10 cellular contexts compared by ENCODE assay signal in genomic region chr4:120052840-120053239, GRCh38. TPM values are rescaled to one million over a fixed set of nuclear protein-coding genes. Genes with fewer than 3 reads are reported as not detected.
DNase-seq lines count a peak whose midpoint lies in the region; ATAC-seq and TF ChIP-seq lines count a peak whose summit lies in the region.
"Had no signal": no experiment of that assay in that cellular context is flagged by ENCODE, and none has a peak within 500 bp of the region (broad histone marks: within the 10 kb centered on the region; RNA-seq: fewer than 3 reads in every experiment).

No MANE protein-coding gene starts in this region.

- TF ChIP-seq CTCF in PC-3 (conservative IDR thresholded peaks at IDR 0.05; ENCODE audit: low read depth, low read length) (no peak), fibroblast of lung (conservative IDR thresholded peaks at IDR 0.05 in 1 of 2, IDR thresholded peaks at IDR 0.05 in 1 of 2; ENCODE audit: low read depth in 1 of 2, low read length in 2 of 2) (no peak), testis (IDR thresholded peaks at IDR 0.05) (no peak), vagina (IDR thresholded peaks at IDR 0.05) (no peak)

- H3K4me1 ChIP-seq in GM23248 (ENCODE audit: insufficient read depth) (peaks cover 10% of the 10 kb centered on the region), PC-3 (ENCODE audit: insufficient read depth, low read length) (no peaks in the 10 kb centered on the region), fibroblast of lung (ENCODE audit: control insufficient read depth, extremely low read depth, insufficient read depth, low read length) (peaks cover 2% of the 10 kb centered on the region), testis (no peaks in the 10 kb centered on the region), vagina (no peaks in the 10 kb centered on the region)

- H4K20me1 ChIP-seq in GM23248 (ENCODE audit: insufficient read depth) (no peaks in the 10 kb centered on the region), PC-3 (ENCODE audit: low read length) (no peaks in the 10 kb centered on the region), fibroblast of lung (ENCODE audit: control insufficient read depth, extremely low read depth, insufficient read depth, low read length) (no peaks in the 10 kb centered on the region)

- no peak overlapping the region for H3K9ac ChIP-seq in GM23248
- H3K9ac ChIP-seq in PC-3 (ENCODE audit: low read length) = no peak overlapping the region
- H3K9ac ChIP-seq in fibroblast of lung (ENCODE audit: insufficient read depth, low read length) = no peak overlapping the region

- H3K79me2 ChIP-seq in GM23248 (ENCODE audit: insufficient read depth) (no peaks in the 10 kb centered on the region), PC-3 (ENCODE audit: low read length) (0 out of 2 replicates have a peak, but pooled peaks cover 4% of the 10 kb centered on the region), fibroblast of lung (ENCODE audit: control insufficient read depth, insufficient read depth, low read length) (no peaks in the 10 kb centered on the region)

- DNase-seq in GM23248 (peak; percentile 98), PC-3 (peak; percentile 14), fibroblast of lung (ENCODE audit: low read depth in 2 of 2) (peak; percentile 94 to 100), renal cortical epithelial cell (ENCODE audit: low read depth) (peak; percentile 92), testis (no peak), vagina (ENCODE audit: extremely low spot score in 2 of 2) (no peak)
- DNase-seq: activated effector memory CD4-positive, alpha-beta T cell treated with anti-CD3 and anti-CD28 coated beads, Interleukin-2, amount 50 U/mL, for 16 hours; H9; hippocampal formation had no signal

- 41 to 44% methylated on average over 4 of the region's 4 CpGs for whole genome bisulfite sequencing in GM23248 (ENCODE audit: low coverage in 1 of 2, low lambda C conversion rate in 2 of 2, missing lambda C conversion rate in 2 of 2), 2 experiments
- 80 to 83% methylated on average over 4 of the region's 4 CpGs for WGBS in testis, 2 donors

- POLR2A ChIA-PET in PC-3 (lab: Charles Lee; ENCODE audit: unreplicated experiment) = interaction anchor here (0.6 kb wide), 1 partner anchor 191 kb away, joined by 3 read pairs; no protein-coding TSS in a partner anchor

- in situ Hi-C loops in GM23248 (cut with MboI) = loop anchor here (10.0 kb wide), 2 partner anchors 418 to 738 kb away; no protein-coding TSS in a partner anchor

- H2AFZ ChIP-seq in GM23248 (no peak overlapping the region), PC-3 (ENCODE audit: low read length) (no peak overlapping the region), fibroblast of lung (ENCODE audit: low read length) (no peak overlapping the region)

- H3K27me3 ChIP-seq in GM23248 (replicated peaks; ENCODE audit: insufficient read depth) (no peaks in the 10 kb centered on the region), PC-3 (ENCODE audit: low read length) (no peaks in the 10 kb centered on the region), fibroblast of lung (ENCODE audit: control insufficient read depth, insufficient read depth, low read length) (no peaks in the 10 kb centered on the region), testis (no peaks in the 10 kb centered on the region), vagina (no peaks in the 10 kb centered on the region)

- intact Hi-C loops in PC-3 (cut with micrococcal nuclease) = no loop called here
- intact Hi-C loops in testis (cut with DNase I; ENCODE audit: low total_unique reads) = loop anchor here (5.0 kb wide), 1 partner anchor 421 kb away; no protein-coding TSS in a partner anchor
- intact Hi-C loops in vagina (cut with DNase I) = loop anchor here (5.0 kb wide), 2 partner anchors 426 to 1066 kb away; partner anchors contain the start of gene PDE5A

- H3K4me3 ChIP-seq in GM23248 (no peak overlapping the region), PC-3 (ENCODE audit: low read length) (no peak overlapping the region), fibroblast of lung (replicated peaks in 1 of 4; ENCODE audit: control extremely low read depth in 1 of 4, insufficient read depth in 1 of 4, low read depth in 3 of 4, low read length in 4 of 4) (no peak overlapping the region), testis (no peak overlapping the region), vagina (no peak overlapping the region)

- H3K9me3 ChIP-seq in GM23248 (ENCODE audit: low read depth) (no peaks in the 10 kb centered on the region), PC-3 (ENCODE audit: low read length) (no peaks in the 10 kb centered on the region), fibroblast of lung (ENCODE audit: control insufficient read depth, insufficient read depth, low read depth, low read length) (no peaks in the 10 kb centered on the region), testis (no peaks in the 10 kb centered on the region), vagina (no peaks in the 10 kb centered on the region)

- CTCF ChIA-PET in PC-3 (lab: Charles Lee) = no interaction called here

- H3F3A ChIP-seq in GM23248 (ENCODE audit: insufficient read depth) (peaks cover 8% of the 10 kb centered on the region; the same call in 1 of the 2 replicates), PC-3 (ENCODE audit: low read length, unreplicated experiment) (no peaks in the 10 kb centered on the region)

- H3K27ac ChIP-seq in GM23248 (0 out of 2 replicates have a peak overlapping the region, but pooled peaks have one; percentile 22), PC-3 (ENCODE audit: low read length) (no peak overlapping the region), fibroblast of lung (ENCODE audit: insufficient read depth, low read length) (no peak overlapping the region), testis (no peak overlapping the region), vagina (no peak overlapping the region)

- no TSS peak for BruUV-seq in PC-3 (replicated peaks; lab: Mats Ljungman, UMichigan)

- H3K9me2 ChIP-seq in GM23248 (ENCODE audit: insufficient read depth) = no peaks in the 10 kb centered on the region
- no peaks in the 10 kb centered on the region for H3K9me2 ChIP-seq in PC-3 (replicated peaks; ENCODE audit: low read length)

- H3K4me2 ChIP-seq in GM23248 (ENCODE audit: unreplicated experiment) (no peak overlapping the region), PC-3 (ENCODE audit: low read length) (no peak overlapping the region), fibroblast of lung (ENCODE audit: extremely low read depth, insufficient read depth, low read length) (no peak overlapping the region)

- ATAC-seq in PC-3 (no peak), GM21619 (IDR thresholded peaks at IDR 0.05; ENCODE audit: unreplicated experiment) (no peak)

- H3K36me3 ChIP-seq in GM23248 (ENCODE audit: low read depth) (no peaks in the 10 kb centered on the region), PC-3 (ENCODE audit: low read depth, low read length) (no peaks in the 10 kb centered on the region; the same call in 1 of the 2 replicates), fibroblast of lung (ENCODE audit: control insufficient read depth, insufficient read depth, low read length) (no peaks in the 10 kb centered on the region), testis (ENCODE audit: low read depth, missing control alignments) (no peaks in the 10 kb centered on the region), vagina (no peaks in the 10 kb centered on the region)

- TF ChIP-seq POLR2A in testis (IDR thresholded peaks at IDR 0.05) (no peak), vagina (IDR thresholded peaks at IDR 0.05) (no peak)

RNA-seq across cellular contexts. Expression of gene MAD2L1, which starts 13.8 kb away (rescaled TPM):
- total RNA-seq in GM23248 (2014; rRNA removed; shearing (Covaris generic)) = 15.7 and 31.3 TPM in 2 replicates
- polyA plus RNA-seq in GM23248 (2016; fragmentation: Nextera tagmentation; extraction: Ambion mirVana) (40.6 and 41.3 TPM in 2 replicates), fibroblast of lung (12.8 and 38.4 TPM in 2 replicates), testis (ENCODE audit: insufficient read depth, low read depth, low replicate concordance) (24.4 TPM)
- total RNA-seq in PC-3 (2014; rRNA removed) (53.9 and 76.6 TPM in 2 replicates), fibroblast of lung (2.1 and 10.6 TPM in 2 replicates), renal cortical epithelial cell (3.5 and 20.3 TPM in 2 replicates), testis (10 to 100 TPM in 1 of 2 donors, 1 to 10 TPM in 1; 6.3 to 11.1 TPM), vagina (2.0 TPM)
- polyA plus RNA-seq in fibroblast of lung (2012) = 16.7 and 44.3 TPM in 2 replicates
- 2.8 and 23.0 TPM in 2 replicates for polyA minus RNA-seq in fibroblast of lung (ENCODE audit: low replicate concordance)

Comparison
In these comparisons a context has a peak if more than half of its experiments do, and no peak if none do; other contexts are left out.
1. DNase-seq: peak in GM23248 (single experiment), PC-3 (single experiment), fibroblast of lung (2 of 2) and renal cortical epithelial cell (single experiment); none in testis (single experiment) and vagina (0 of 2).